8 cellular contexts compared by ENCODE assay signal in genomic region chr9:129550199-129550839, GRCh38.
DNase-seq lines count a peak whose midpoint lies in the region; ATAC-seq and TF ChIP-seq lines count a peak whose summit lies in the region.

No MANE protein-coding gene starts in this region.

- TF ChIP-seq CTCF in lower lobe of right lung (IDR thresholded peaks at IDR 0.05) (no peak), stomach (IDR thresholded peaks at IDR 0.05) (no peak)

- H3K27me3 Mint-ChIP-seq in T-cell = peaks cover 25 to 45% of the 10 kb centered on the region in 2 donors

- H3K4me1 ChIP-seq in ectodermal cell (ENCODE audit: control insufficient read depth, insufficient read depth, low read length) (peaks cover 21% of the 10 kb centered on the region), lower lobe of right lung (peaks cover 23% of the 10 kb centered on the region), stomach (peaks cover 6 to 34% (median 16%) of the 10 kb centered on the region in 4 donors)

- no peaks in the 10 kb centered on the region for H3K36me3 ChIP-seq in ectodermal cell (ENCODE audit: control insufficient read depth, insufficient read depth, low read length)
- no peaks in the 10 kb centered on the region for H3K36me3 ChIP-seq in lower lobe of right lung
- no peaks in the 10 kb centered on the region for H3K36me3 ChIP-seq in stomach

- H3K27ac ChIP-seq in ectodermal cell (ENCODE audit: insufficient read depth, low read depth, low read length, poor library complexity, severe bottlenecking) (no peak overlapping the region), lower lobe of right lung (peak overlapping the region; percentile 79), stomach (peak overlapping the region in 4 of 5 donors; percentile 74 to 84 (median 81))

- 2 to 3% methylated on average over 51 of the region's 51 CpGs for WGBS in ectodermal cell, 2 experiments
- 2 to 8% (median 3%) methylated on average over 18 to 51 of the region's 51 CpGs for WGBS in stomach, 5 donors

- H3K27ac Mint-ChIP-seq in T-cell = no peak overlapping the region

- POLR2A ChIA-PET in T-cell (lab: Charles Lee) = no interaction called here

- H3K4me3 ChIP-seq in ectodermal cell (ENCODE audit: insufficient read depth, low read depth, low read length) (peak overlapping the region; percentile 44), lower lobe of right lung (peak overlapping the region; percentile 49), stomach (peak overlapping the region; percentile 43 to 49 (median 46))

- no peaks in the 10 kb centered on the region for H3K36me3 Mint-ChIP-seq in T-cell

- ATAC-seq in T-cell (replicated peaks in 1 of 4) = peak; percentile 23 to 60 (median 52)
- peak; percentile 92 to 97 for ATAC-seq in lower lobe of right lung
- no peak for ATAC-seq in HG03342 (IDR thresholded peaks at IDR 0.05; ENCODE audit: unreplicated experiment)

- intact Hi-C loops in lower lobe of right lung (cut with DNase I) (no loop called here), stomach (cut with DNase I; ENCODE audit: low total_unique reads) (no loop called here)

- peaks cover 7 to 11% (median 9%) of the 10 kb centered on the region in 3 donors for H3K4me1 Mint-ChIP-seq in T-cell

- TF ChIP-seq EP300 in stomach (IDR thresholded peaks at IDR 0.05) = no peak

- peak; percentile 15 for DNase-seq in activated T-cell treated with anti-CD3 and anti-CD28 coated beads for 48 hours (ENCODE audit: low read depth)
- no peak for DNase-seq in activated T-cell treated with anti-CD3 and anti-CD28 coated beads for 4 hours
- peak in 5 of 34 experiments; percentile 9 to 24 (median 22) for DNase-seq in T-cell
- DNase-seq in lower lobe of right lung = peak; percentile 85
- peak; percentile 87 for DNase-seq in stomach
- DNase-seq in HuH-7.5 (ENCODE audit: low spot score) = no peak

- H3K9me3 Mint-ChIP-seq in T-cell = no peaks in the 10 kb centered on the region

- CTCF ChIA-PET in T-cell (lab: Charles Lee) = interaction anchor here in 1 of 2 donors (0.6 kb wide), 1 partner anchor 179 kb away, joined by 8 read pairs; no protein-coding TSS in a partner anchor

- no peaks in the 10 kb centered on the region for H3K27me3 ChIP-seq in ectodermal cell (ENCODE audit: control insufficient read depth, insufficient read depth, low read length, poor library complexity, severe bottlenecking)
- peaks cover 18% of the 10 kb centered on the region for H3K27me3 ChIP-seq in lower lobe of right lung (ENCODE audit: low read depth)
- peaks cover 0 to 13% (median 10%) of the 10 kb centered on the region in 3 donors for H3K27me3 ChIP-seq in stomach

- H3K4me3 Mint-ChIP-seq in T-cell = peak overlapping the region; percentile 57 to 75 (median 70)

- H3K9me3 ChIP-seq in ectodermal cell (ENCODE audit: control insufficient read depth, low read length) = no peaks in the 10 kb centered on the region
- no peaks in the 10 kb centered on the region for H3K9me3 ChIP-seq in lower lobe of right lung
- no peaks in the 10 kb centered on the region for H3K9me3 ChIP-seq in stomach

- no peak for TF ChIP-seq POLR2A in stomach (IDR thresholded peaks at IDR 0.05)

Comparison
In these comparisons a context has a peak if more than half of its experiments do, and no peak if none do; other contexts are left out.
1. DNase-seq: peak in activated T-cell treated with anti-CD3 and anti-CD28 coated beads for 48 hours (single experiment), lower lobe of right lung (single experiment) and stomach (single experiment); none in activated T-cell treated with anti-CD3 and anti-CD28 coated beads for 4 hours (single experiment) and HuH-7.5 (single experiment).
2. Peak in every context shown above with its lines, with median percentiles within 50 percentile points of each other: H3K4me3 ChIP-seq.